11 cellular contexts compared by ENCODE assay signal in genomic region chr16:3490911-3491629, GRCh38. TPM values are rescaled to one million over a fixed set of nuclear protein-coding genes. Genes with fewer than 3 reads are reported as not detected.
A peak's percentile ranks its signal among the peaks of the same experiment; 100 is the strongest.
DNase-seq lines count a peak whose midpoint lies in the region; ATAC-seq and TF ChIP-seq lines count a peak whose summit lies in the region.
"Had no signal": no experiment of that assay in that cellular context is flagged by ENCODE, and none has a peak within 500 bp of the region (broad histone marks: within the 10 kb centered on the region; RNA-seq: fewer than 3 reads in every experiment).

No MANE protein-coding gene starts in this region.

- H3K27me3 Mint-ChIP-seq in activated CD8-positive, alpha-beta memory T cell treated with anti-CD3 and anti-CD28 coated beads, Interleukin-2, amount 10 ng/mL, durations not matched to agents 7 days and 5 days, result no peaks in the 10 kb centered on the region
- H3K27me3 Mint-ChIP-seq in mesothelial cell of epicardium (ENCODE audit: low read depth), result no peaks in the 10 kb centered on the region
- H3K27me3 Mint-ChIP-seq: activated B cell treated with CpG ODN at 0.5 μM for 24 hours; activated naive CD8-positive, alpha-beta T cell had no signal

- DNase-seq in DND-41, result no peak
- DNase-seq in SK-N-SH, result no peak
- peak in 2 of 3 donors; percentile 37 to 48 for DNase-seq in mucosa of descending colon
- no peak for DNase-seq in NCI-H2029 treated with DMSO at 0.1 percent for 48 hours (lab: John Stamatoyannopoulos, UW)
- DNase-seq in activated CD8-positive, alpha-beta memory T cell treated with anti-CD3 and anti-CD28 coated beads, Interleukin-2, amount 10 ng/mL, durations not matched to agents 7 days and 5 days, result no peak
- DNase-seq in mesothelial cell of epicardium (ENCODE audit: low spot score in 2 of 2, unreplicated experiment in 2 of 2), result no peak
- DNase-seq: activated B cell treated with CpG ODN at 0.5 μM for 24 hours, KBM-7 had no signal

- H3K27me3 ChIP-seq in DND-41 (ENCODE audit: insufficient read depth, low read length, poor library complexity), result no peaks in the 10 kb centered on the region
- no peaks in the 10 kb centered on the region for H3K27me3 ChIP-seq in SK-N-SH (ENCODE audit: insufficient read depth)

- peaks cover 15% of the 10 kb centered on the region; the same call in 1 of the 2 replicates for H4K20me1 ChIP-seq in DND-41 (ENCODE audit: insufficient read depth, low read length)
- no peaks in the 10 kb centered on the region for H4K20me1 ChIP-seq in SK-N-SH (ENCODE audit: insufficient read depth)

- H3K9ac ChIP-seq in DND-41 (ENCODE audit: low read depth, low read length) (no peak overlapping the region), SK-N-SH (no peak overlapping the region)

- H3K9me3 Mint-ChIP-seq in activated CD8-positive, alpha-beta memory T cell treated with anti-CD3 and anti-CD28 coated beads, Interleukin-2, amount 10 ng/mL, durations not matched to agents 7 days and 5 days (ENCODE audit: low read depth), result no peaks in the 10 kb centered on the region
- H3K9me3 Mint-ChIP-seq in mesothelial cell of epicardium, result no peaks in the 10 kb centered on the region
- H3K9me3 Mint-ChIP-seq: activated B cell treated with CpG ODN at 0.5 μM for 24 hours had no signal

- WGBS in SK-N-SH (ENCODE audit: low lambda C conversion rate), result 71% methylated on average over 11 of the region's 17 CpGs

- POLR2A ChIA-PET in HEK293 (lab: Yijun Ruan, JAX) (interaction anchor here (0.7 to 1.1 kb wide), 2 partner anchors 12 to 62 kb away, joined by 3 read pairs; no protein-coding TSS in a partner anchor), SK-N-SH (lab: Yijun Ruan, JAX) (no interaction called here)

- ATAC-seq in DND-41 (ENCODE audit: insufficient read depth, low read depth) (peak; percentile 10; the same call in 1 of the 3 replicates), mucosa of descending colon (peak; percentile 29)
- ATAC-seq in activated CD8-positive, alpha-beta memory T cell treated with anti-CD3 and anti-CD28 coated beads, Interleukin-2, amount 10 ng/mL, durations not matched to agents 7 days and 5 days, result no peak

- H3K36me3 ChIP-seq in DND-41 (ENCODE audit: insufficient read depth, low read length) (peaks cover 19% of the 10 kb centered on the region), HEK293 (ENCODE audit: control insufficient read depth in 2 of 2, insufficient read depth in 1 of 2, low read length in 2 of 2) (peaks cover 0 to 19% of the 10 kb centered on the region in 2 experiments; a peak in 1 of 3 replicates), SK-N-SH (replicated peaks in 1 of 2; ENCODE audit: control insufficient read depth in 1 of 2, insufficient read depth in 2 of 2, low read length in 1 of 2) (peaks cover 0 to 17% of the 10 kb centered on the region in 2 experiments), mucosa of descending colon (ENCODE audit: low read depth) (no peaks in the 10 kb centered on the region)

- H3K4me1 ChIP-seq in DND-41 (ENCODE audit: insufficient read depth, low read length) (no peaks in the 10 kb centered on the region), HEK293 (ENCODE audit: control insufficient read depth, insufficient read depth, low read length) (no peaks in the 10 kb centered on the region), SK-N-SH (ENCODE audit: control insufficient read depth in 1 of 2, insufficient read depth in 2 of 2, low read depth in 1 of 2, low read length in 1 of 2) (peaks cover 0 to 3% of the 10 kb centered on the region in 2 experiments; a peak in 1 of 4 replicates), mucosa of descending colon (ENCODE audit: low read depth) (no peaks in the 10 kb centered on the region)

- H3K36me3 Mint-ChIP-seq in activated CD8-positive, alpha-beta memory T cell treated with anti-CD3 and anti-CD28 coated beads, Interleukin-2, amount 10 ng/mL, durations not matched to agents 7 days and 5 days, result peaks cover 1% of the 10 kb centered on the region
- peaks cover 3% of the 10 kb centered on the region for H3K36me3 Mint-ChIP-seq in mesothelial cell of epicardium
- H3K36me3 Mint-ChIP-seq: activated naive CD8-positive, alpha-beta T cell had no signal

- H3K27ac Mint-ChIP-seq in activated CD8-positive, alpha-beta memory T cell treated with anti-CD3 and anti-CD28 coated beads, Interleukin-2, amount 10 ng/mL, durations not matched to agents 7 days and 5 days, result no peak overlapping the region
- H3K27ac Mint-ChIP-seq in mesothelial cell of epicardium, result no peak overlapping the region
- H3K27ac Mint-ChIP-seq: activated B cell treated with CpG ODN at 0.5 μM for 24 hours; activated naive CD8-positive, alpha-beta T cell had no signal

- H3K4me3 ChIP-seq in DND-41 (ENCODE audit: low read depth in 1 of 2, low read length in 2 of 2) (no peak overlapping the region), HEK293 (ENCODE audit: low read depth, low read length) (no peak overlapping the region), SK-N-SH (ENCODE audit: low read depth in 2 of 2, low read length in 1 of 2) (no peak overlapping the region), mucosa of descending colon (no peak overlapping the region)

- no peak overlapping the region for H3K27ac ChIP-seq in DND-41 (ENCODE audit: low read length)
- H3K27ac ChIP-seq in HEK293 (ENCODE audit: extremely low read depth, low read depth, low read length), result no peak overlapping the region
- H3K27ac ChIP-seq in SK-N-SH (ENCODE audit: low read depth in 2 of 2, low read length in 1 of 2), result no peak overlapping the region

- H2AFZ ChIP-seq in DND-41 (ENCODE audit: low read depth, low read length) (no peak overlapping the region), SK-N-SH (ENCODE audit: low read depth) (no peak overlapping the region)

- intact Hi-C loops in mucosa of descending colon (cut with DNase I, micrococcal nuclease), result no loop called here

- H3F3A ChIP-seq in SK-N-SH (replicated peaks; ENCODE audit: insufficient read depth), result no peaks in the 10 kb centered on the region

- H3K9me2 ChIP-seq in SK-N-SH, result no peaks in the 10 kb centered on the region

- CTCF ChIA-PET in HEK293 (lab: Yijun Ruan, JAX), result interaction anchor here (1.1 kb wide), 1 partner anchor 13 kb away, joined by 3 read pairs; no protein-coding TSS in a partner anchor
- CTCF ChIA-PET in SK-N-SH (lab: Yijun Ruan, JAX), result no interaction called here
- CTCF ChIA-PET in activated CD8-positive, alpha-beta memory T cell treated with anti-CD3 and anti-CD28 coated beads, Interleukin-2, amount 10 ng/mL, durations not matched to agents 7 days and 5 days (lab: Charles Lee), result interaction anchor here (1.5 kb wide), 1 partner anchor 10 kb away, joined by 6 read pairs; the partner anchor contains the start of gene CLUAP1

- H3K9me3 ChIP-seq in DND-41 (ENCODE audit: insufficient read depth, low read length, severe bottlenecking) (no peaks in the 10 kb centered on the region), HEK293 (ENCODE audit: control insufficient read depth, insufficient read depth, low read depth, low read length) (no peaks in the 10 kb centered on the region), SK-N-SH (no peaks in the 10 kb centered on the region), mucosa of descending colon (no peaks in the 10 kb centered on the region)

- H3K79me2 ChIP-seq in DND-41 (ENCODE audit: insufficient read depth, low read length) (no peaks in the 10 kb centered on the region), SK-N-SH (ENCODE audit: insufficient read depth) (no peaks in the 10 kb centered on the region)

- no peaks in the 10 kb centered on the region for H3K4me1 Mint-ChIP-seq in activated CD8-positive, alpha-beta memory T cell treated with anti-CD3 and anti-CD28 coated beads, Interleukin-2, amount 10 ng/mL, durations not matched to agents 7 days and 5 days
- H3K4me1 Mint-ChIP-seq in mesothelial cell of epicardium, result no peaks in the 10 kb centered on the region
- H3K4me1 Mint-ChIP-seq: activated B cell treated with CpG ODN at 0.5 μM for 24 hours had no signal

- 0 out of 2 replicates have a peak, but pooled peaks have one; percentile 13 for TF ChIP-seq RAD21 in SK-N-SH (IDR thresholded peaks at IDR 0.05; ENCODE audit: low read length)

- H3K4me3 Mint-ChIP-seq in activated CD8-positive, alpha-beta memory T cell treated with anti-CD3 and anti-CD28 coated beads, Interleukin-2, amount 10 ng/mL, durations not matched to agents 7 days and 5 days, result no peak overlapping the region
- H3K4me3 Mint-ChIP-seq in mesothelial cell of epicardium, result no peak overlapping the region
- H3K4me3 Mint-ChIP-seq: activated B cell treated with CpG ODN at 0.5 μM for 24 hours; activated naive CD8-positive, alpha-beta T cell had no signal

- peak; percentile 31 for TF ChIP-seq CTCF in DND-41 (IDR thresholded peaks at IDR 0.05; ENCODE audit: borderline replicate concordance, extremely low read depth, low read length, poor library complexity, severe bottlenecking)
- peak; percentile 26; the same call in 1 of the 2 replicates for TF ChIP-seq CTCF in HEK293 (tag by site-specific recombination; IDR thresholded peaks at IDR 0.05)
- TF ChIP-seq CTCF in SK-N-SH (IDR thresholded peaks at IDR 0.05), result no peak
- no peak for TF ChIP-seq CTCF in mucosa of descending colon (IDR thresholded peaks at IDR 0.05)
- TF ChIP-seq CTCF in mesothelial cell of epicardium (IDR thresholded peaks at IDR 0.05; ENCODE audit: unreplicated experiment), result no peak

- H3K4me2 ChIP-seq in DND-41 (ENCODE audit: insufficient read depth, low read length) (no peak overlapping the region), SK-N-SH (no peak overlapping the region)

- TF ChIP-seq EP300 in SK-N-SH (IDR thresholded peaks at IDR 0.05; ENCODE audit: borderline replicate concordance in 1 of 2, low read depth in 1 of 2, low read length in 1 of 2), result no peak

RNA-seq across cellular contexts. Expression of gene C16orf90, which starts 4.2 kb away (rescaled TPM):
- not detected in 2 replicates for polyA plus RNA-seq in SK-N-SH (2012; rRNA removed)
- polyA plus RNA-seq in SK-N-SH (2012; cell fraction: cytosol; rRNA removed), result not detected in 2 replicates
- polyA plus RNA-seq in SK-N-SH (2012; cell fraction: nucleus; rRNA removed), result not detected in 2 replicates
- total RNA-seq in mucosa of descending colon (not detected), mesothelial cell of epicardium (not detected in 3 replicates)
- not detected for total RNA-seq in activated CD8-positive, alpha-beta memory T cell treated with anti-CD3 and anti-CD28 coated beads, Interleukin-2, amount 10 ng/mL, durations not matched to agents 7 days and 5 days
- total RNA-seq: activated B cell treated with CpG ODN at 0.5 μM for 24 hours, subcutaneous adipose tissue had no signal

RNA-seq across cellular contexts. Expression of gene CLUAP1, which starts 9.7 kb away (rescaled TPM):
- polyA plus RNA-seq in SK-N-SH (2012; rRNA removed), result 18.0 and 19.5 TPM in 2 replicates
- 24.9 and 42.8 TPM in 2 replicates for polyA plus RNA-seq in SK-N-SH (2012; cell fraction: cytosol; rRNA removed)
- polyA plus RNA-seq in SK-N-SH (2012; cell fraction: nucleus; rRNA removed), result 11.8 and 20.5 TPM in 2 replicates
- total RNA-seq in mucosa of descending colon (10 to 100 TPM in 2 of 3 donors, 1 to 10 TPM in 1; 8.3 to 37.3 (median 10.8) TPM), mesothelial cell of epicardium (30.1 to 36.4 TPM (median 36.0 TPM) in 3 replicates)
- total RNA-seq in activated CD8-positive, alpha-beta memory T cell treated with anti-CD3 and anti-CD28 coated beads, Interleukin-2, amount 10 ng/mL, durations not matched to agents 7 days and 5 days, result 10 to 100 TPM; 11.4 to 18.0 TPM

RNA-seq across cellular contexts. Expression of gene NAA60, which starts 47.6 kb away (rescaled TPM):
- polyA plus RNA-seq in SK-N-SH (2012; rRNA removed), result 17.2 and 21.5 TPM in 2 replicates
- 17.2 and 23.6 TPM in 2 replicates for polyA plus RNA-seq in SK-N-SH (2012; cell fraction: cytosol; rRNA removed)
- 33.4 and 41.1 TPM in 2 replicates for polyA plus RNA-seq in SK-N-SH (2012; cell fraction: nucleus; rRNA removed)
- total RNA-seq in mucosa of descending colon (10 to 100 TPM; 72.2 to 94.7 (median 83.3) TPM), mesothelial cell of epicardium (49.7 to 52.2 TPM (median 50.6 TPM) in 3 replicates)
- total RNA-seq in activated CD8-positive, alpha-beta memory T cell treated with anti-CD3 and anti-CD28 coated beads, Interleukin-2, amount 10 ng/mL, durations not matched to agents 7 days and 5 days, result 10 to 100 TPM; 50.2 to 50.6 TPM

RNA-seq across cellular contexts. Expression of gene ZNF597, which starts 47.8 kb away (rescaled TPM):
- polyA plus RNA-seq in SK-N-SH (2012; rRNA removed), result 1.1 and 1.3 TPM in 2 replicates
- 1.3 and 1.6 TPM in 2 replicates for polyA plus RNA-seq in SK-N-SH (2012; cell fraction: cytosol; rRNA removed)
- 0.83 and 1.8 TPM in 2 replicates for polyA plus RNA-seq in SK-N-SH (2012; cell fraction: nucleus; rRNA removed)
- total RNA-seq in mucosa of descending colon, result 1 to 10 TPM; 1.9 TPM
- 1 to 10 TPM; 2.4 to 2.6 TPM for total RNA-seq in activated CD8-positive, alpha-beta memory T cell treated with anti-CD3 and anti-CD28 coated beads, Interleukin-2, amount 10 ng/mL, durations not matched to agents 7 days and 5 days
- total RNA-seq in mesothelial cell of epicardium, result 3.5 to 3.9 TPM (median 3.6 TPM) in 3 replicates

Comparison
In these comparisons a context has a peak if more than half of its experiments do, and no peak if none do; other contexts are left out.
1. DNase-seq: peak in mucosa of descending colon (2 of 3); none in DND-41 (single experiment), SK-N-SH (single experiment), NCI-H2029 treated with DMSO at 0.1 percent for 48 hours (single experiment), activated CD8-positive, alpha-beta memory T cell treated with anti-CD3 and anti-CD28 coated beads, Interleukin-2, amount 10 ng/mL, durations not matched to agents 7 days and 5 days (single experiment) and mesothelial cell of epicardium (0 of 2).
2. CTCF ChIP-seq: peak in DND-41 (single experiment) and HEK293 (single experiment); none in SK-N-SH (single experiment), mucosa of descending colon (single experiment) and mesothelial cell of epicardium (single experiment).